ENCODE assay signal across 1 cellular context in the genomic region with DNA sequence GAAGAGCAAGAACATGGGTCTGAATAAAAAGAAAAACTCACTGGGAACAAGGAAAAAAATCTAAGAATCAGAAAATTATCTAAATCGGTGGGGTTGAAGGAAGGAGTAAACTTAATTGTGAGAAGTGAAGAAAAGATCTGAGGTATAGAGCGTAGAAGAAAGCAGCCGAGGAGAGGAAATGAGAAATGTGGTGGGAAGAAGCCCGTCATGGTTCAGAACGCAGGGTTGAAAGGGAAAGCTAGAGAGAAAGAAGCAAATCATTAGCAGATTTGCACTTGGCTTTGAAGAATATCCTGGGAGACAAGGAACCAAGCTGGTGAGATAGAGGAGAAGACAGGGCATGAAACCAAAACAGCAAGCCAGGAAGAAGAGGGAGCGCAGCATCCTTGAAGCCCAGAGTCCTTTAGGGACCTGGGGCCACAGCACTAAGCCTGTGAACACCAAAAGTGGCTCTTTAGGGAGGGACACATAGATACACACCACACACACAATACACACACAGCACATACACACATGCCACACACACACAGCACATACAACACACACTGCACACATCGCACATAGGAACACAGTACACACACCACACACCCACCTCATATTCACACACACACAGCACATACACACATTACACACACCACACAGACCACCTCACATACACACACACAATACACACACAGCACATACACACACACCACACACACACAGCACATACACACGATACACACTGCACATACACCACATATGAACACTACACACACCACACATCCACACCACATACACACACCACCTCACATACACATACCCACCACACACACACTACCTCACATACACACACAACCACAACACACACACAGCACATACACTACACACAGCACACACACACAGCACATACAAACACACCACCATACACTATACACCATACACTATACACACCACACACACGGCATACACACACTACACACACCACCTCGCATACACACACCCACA.
TF ChIP-seq lines count a peak whose summit lies in the region.

No MANE protein-coding gene starts in this region.

TF ChIP-seq in WTC11, 78 proteins besides CTCF, POLR2A, EP300 and RAD21 (continued from another document):
- TF ChIP-seq, protein P1, sequence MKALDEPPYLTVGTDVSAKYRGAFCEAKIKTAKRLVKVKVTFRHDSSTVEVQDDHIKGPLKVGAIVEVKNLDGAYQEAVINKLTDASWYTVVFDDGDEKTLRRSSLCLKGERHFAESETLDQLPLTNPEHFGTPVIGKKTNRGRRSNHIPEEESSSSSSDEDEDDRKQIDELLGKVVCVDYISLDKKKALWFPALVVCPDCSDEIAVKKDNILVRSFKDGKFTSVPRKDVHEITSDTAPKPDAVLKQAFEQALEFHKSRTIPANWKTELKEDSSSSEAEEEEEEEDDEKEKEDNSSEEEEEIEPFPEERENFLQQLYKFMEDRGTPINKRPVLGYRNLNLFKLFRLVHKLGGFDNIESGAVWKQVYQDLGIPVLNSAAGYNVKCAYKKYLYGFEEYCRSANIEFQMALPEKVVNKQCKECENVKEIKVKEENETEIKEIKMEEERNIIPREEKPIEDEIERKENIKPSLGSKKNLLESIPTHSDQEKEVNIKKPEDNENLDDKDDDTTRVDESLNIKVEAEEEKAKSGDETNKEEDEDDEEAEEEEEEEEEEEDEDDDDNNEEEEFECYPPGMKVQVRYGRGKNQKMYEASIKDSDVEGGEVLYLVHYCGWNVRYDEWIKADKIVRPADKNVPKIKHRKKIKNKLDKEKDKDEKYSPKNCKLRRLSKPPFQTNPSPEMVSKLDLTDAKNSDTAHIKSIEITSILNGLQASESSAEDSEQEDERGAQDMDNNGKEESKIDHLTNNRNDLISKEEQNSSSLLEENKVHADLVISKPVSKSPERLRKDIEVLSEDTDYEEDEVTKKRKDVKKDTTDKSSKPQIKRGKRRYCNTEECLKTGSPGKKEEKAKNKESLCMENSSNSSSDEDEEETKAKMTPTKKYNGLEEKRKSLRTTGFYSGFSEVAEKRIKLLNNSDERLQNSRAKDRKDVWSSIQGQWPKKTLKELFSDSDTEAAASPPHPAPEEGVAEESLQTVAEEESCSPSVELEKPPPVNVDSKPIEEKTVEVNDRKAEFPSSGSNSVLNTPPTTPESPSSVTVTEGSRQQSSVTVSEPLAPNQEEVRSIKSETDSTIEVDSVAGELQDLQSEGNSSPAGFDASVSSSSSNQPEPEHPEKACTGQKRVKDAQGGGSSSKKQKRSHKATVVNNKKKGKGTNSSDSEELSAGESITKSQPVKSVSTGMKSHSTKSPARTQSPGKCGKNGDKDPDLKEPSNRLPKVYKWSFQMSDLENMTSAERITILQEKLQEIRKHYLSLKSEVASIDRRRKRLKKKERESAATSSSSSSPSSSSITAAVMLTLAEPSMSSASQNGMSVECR (CRISPR knock-in tag; IDR thresholded peaks at IDR 0.05; ENCODE audit: borderline replicate concordance) = no peak
